In the genomic region with DNA sequence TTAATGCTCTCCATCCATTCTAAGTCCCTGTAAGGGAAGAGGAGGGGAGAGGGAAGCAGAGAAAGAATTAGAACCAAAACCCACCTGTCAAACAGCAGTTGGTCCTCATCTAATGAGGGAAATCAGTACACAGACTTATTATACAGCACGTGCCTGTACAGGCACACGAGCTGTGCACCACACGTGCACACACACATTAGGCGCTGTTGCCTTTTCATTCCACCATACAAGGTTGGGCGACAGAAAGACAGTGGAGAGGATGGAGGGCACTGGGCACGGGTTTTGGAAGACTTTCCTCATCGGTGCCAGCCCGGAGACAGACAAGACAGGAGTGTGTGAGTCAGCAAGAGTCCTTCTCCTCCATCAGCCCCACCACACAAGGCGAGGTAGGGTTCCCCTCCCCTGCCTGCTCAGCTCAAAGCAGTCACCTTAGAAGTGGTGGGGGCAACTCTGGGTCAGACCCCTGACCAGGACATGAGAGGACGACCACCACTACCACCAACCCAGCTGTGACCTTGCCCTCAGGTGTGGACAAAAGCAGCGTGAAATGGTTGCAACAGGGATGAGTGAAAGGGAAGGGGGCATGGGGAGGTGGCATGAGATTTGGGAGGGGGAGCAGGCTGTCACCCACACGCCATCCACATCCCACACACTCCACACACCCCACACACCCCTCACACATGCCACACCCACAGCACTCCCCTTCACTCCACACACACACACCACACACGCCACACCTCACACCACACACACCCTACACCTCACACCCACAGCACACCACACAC, we compare ENCODE assay signal across 10 cellular contexts.
DNase-seq lines count a peak whose midpoint lies in the region; ATAC-seq and TF ChIP-seq lines count a peak whose summit lies in the region.
"Had no signal": no experiment of that assay in that cellular context is flagged by ENCODE, and none has a peak within 500 bp of the region (broad histone marks: within the 10 kb centered on the region; RNA-seq: fewer than 3 reads in every experiment).

No MANE protein-coding gene starts in this region.

- TF ChIP-seq CTCF in ascending aorta (IDR thresholded peaks at IDR 0.05) = no peak
- TF ChIP-seq CTCF in GM13977 (IDR thresholded peaks at IDR 0.05; ENCODE audit: extremely low read depth, insufficient read depth, missing control alignments) = no peak

- H3K4me3 Mint-ChIP-seq in activated naive CD4-positive, alpha-beta T cell treated with anti-CD3 and anti-CD28 coated beads, Interleukin-2, amount 10 ng/mL, durations not matched to agents 7 days and 5 days = no peak overlapping the region

- no peak for DNase-seq in activated naive CD4-positive, alpha-beta T cell treated with anti-CD3 and anti-CD28 coated beads, Interleukin-2, amount 10 ng/mL, durations not matched to agents 7 days and 5 days
- no peak for DNase-seq in activated naive CD4-positive, alpha-beta T cell treated with anti-CD3 and anti-CD28 coated beads, Interleukin-2, amount 50 U/mL, for 16 hours
- DNase-seq in ascending aorta (ENCODE audit: low spot score in 2 of 2) (no peak), GM13977 (ENCODE audit: low spot score) (no peak)
- DNase-seq: DMS79 treated with DMSO at 0.1 percent for 48 hours, occipital lobe had no signal

- H3K27me3 Mint-ChIP-seq in activated naive CD4-positive, alpha-beta T cell treated with anti-CD3 and anti-CD28 coated beads, Interleukin-2, amount 10 ng/mL, durations not matched to agents 7 days and 5 days = no peaks in the 10 kb centered on the region

- no peaks in the 10 kb centered on the region for H3K9me3 Mint-ChIP-seq in activated naive CD4-positive, alpha-beta T cell treated with anti-CD3 and anti-CD28 coated beads, Interleukin-2, amount 10 ng/mL, durations not matched to agents 7 days and 5 days

- H3K9me3 ChIP-seq in ascending aorta (no peaks in the 10 kb centered on the region), muscle layer of duodenum (ENCODE audit: control insufficient read depth in 1 of 2, low read length in 2 of 2) (no peaks in the 10 kb centered on the region)

- no peak overlapping the region for H3K4me3 ChIP-seq in ascending aorta
- H3K4me3 ChIP-seq in muscle layer of duodenum (ENCODE audit: low read depth in 1 of 2, low read length in 2 of 2) = no peak overlapping the region
- no peak overlapping the region for H3K4me3 ChIP-seq in urinary bladder (ENCODE audit: low read depth, low read length)

- intact Hi-C loops in ascending aorta (cut with DNase I) = no loop called here

- in situ Hi-C loops in GM13977 (cut with MboI; ENCODE audit: low pct_unique_long_range_greater_than_20kb, low sequenced_read_pairs, unreplicated experiment) = no loop called here

- H3K27ac Mint-ChIP-seq in activated naive CD4-positive, alpha-beta T cell treated with anti-CD3 and anti-CD28 coated beads, Interleukin-2, amount 10 ng/mL, durations not matched to agents 7 days and 5 days = peak overlapping the region; percentile 62

- 56% methylated on average over 13 of the region's 13 CpGs for WGBS in urinary bladder

- peak overlapping the region; percentile 52 to 71 for H3K27ac ChIP-seq in ascending aorta
- H3K27ac ChIP-seq in muscle layer of duodenum (ENCODE audit: low read length) = peak overlapping the region; percentile 68
- H3K27ac ChIP-seq in urinary bladder (ENCODE audit: low read depth) = peak overlapping the region; percentile 18

- no peaks in the 10 kb centered on the region for H3K27me3 ChIP-seq in ascending aorta
- no peaks in the 10 kb centered on the region for H3K27me3 ChIP-seq in muscle layer of duodenum (ENCODE audit: low read depth, low read length)

- H3K36me3 ChIP-seq in ascending aorta = peaks cover 88 to 89% of the 10 kb centered on the region in 2 donors
- peaks cover 43 to 69% of the 10 kb centered on the region in 2 donors for H3K36me3 ChIP-seq in muscle layer of duodenum (ENCODE audit: control insufficient read depth in 1 of 2, insufficient read depth in 2 of 2, low read length in 2 of 2)
- H3K36me3 ChIP-seq in urinary bladder (ENCODE audit: insufficient read depth) = peaks cover 3% of the 10 kb centered on the region

- peaks cover 21% of the 10 kb centered on the region for H3K36me3 Mint-ChIP-seq in activated naive CD4-positive, alpha-beta T cell treated with anti-CD3 and anti-CD28 coated beads, Interleukin-2, amount 10 ng/mL, durations not matched to agents 7 days and 5 days

- ATAC-seq in HG02588 (IDR thresholded peaks at IDR 0.05; ENCODE audit: unreplicated experiment) (no peak), HG02623 (IDR thresholded peaks at IDR 0.05; ENCODE audit: unreplicated experiment) (no peak)

- peaks cover 23% of the 10 kb centered on the region for H3K4me1 Mint-ChIP-seq in activated naive CD4-positive, alpha-beta T cell treated with anti-CD3 and anti-CD28 coated beads, Interleukin-2, amount 10 ng/mL, durations not matched to agents 7 days and 5 days

- H3K4me1 ChIP-seq in ascending aorta (peaks cover 6 to 55% of the 10 kb centered on the region in 2 donors), muscle layer of duodenum (ENCODE audit: control insufficient read depth in 1 of 2, insufficient read depth in 2 of 2, low read length in 2 of 2) (peaks cover 0 to 66% of the 10 kb centered on the region in 2 donors), urinary bladder (ENCODE audit: insufficient read depth) (no peaks in the 10 kb centered on the region)

- CTCF ChIA-PET in activated naive CD4-positive, alpha-beta T cell treated with anti-CD3 and anti-CD28 coated beads, Interleukin-2, amount 10 ng/mL, durations not matched to agents 7 days and 5 days (lab: Charles Lee) = no interaction called here

Comparison
In these comparisons a context has a peak if more than half of its experiments do, and no peak if none do; other contexts are left out.
1. H3K27ac ChIP-seq: peak in every context shown above with its lines; median percentile 68 in muscle layer of duodenum; 62 in ascending aorta; 18 in urinary bladder.